11 cellular contexts compared by ENCODE assay signal in genomic region chr6:37503486-37503980, GRCh38. TPM values are rescaled to one million over a fixed set of nuclear protein-coding genes. Genes with fewer than 3 reads are reported as not detected.
DNase-seq lines count a peak whose midpoint lies in the region; ATAC-seq and TF ChIP-seq lines count a peak whose summit lies in the region.
"Had no signal": no experiment of that assay in that cellular context is flagged by ENCODE, and none has a peak within 500 bp of the region (broad histone marks: within the 10 kb centered on the region; RNA-seq: fewer than 3 reads in every experiment).

No MANE protein-coding gene starts in this region.

- no peak overlapping the region for H3K4me2 ChIP-seq in osteoblast (ENCODE audit: insufficient read depth, low read length)
- H3K4me2 ChIP-seq: hepatocyte, smooth muscle cell had no signal

- no peak overlapping the region for H2AFZ ChIP-seq in osteoblast (ENCODE audit: low read length)
- H2AFZ ChIP-seq: hepatocyte had no signal

- H3K27me3 ChIP-seq in osteoblast (ENCODE audit: insufficient read depth, low read length) (peaks cover 22% of the 10 kb centered on the region), left ventricle myocardium inferior (ENCODE audit: low read depth) (no peaks in the 10 kb centered on the region)
- H3K27me3 ChIP-seq: hepatocyte had no signal

- H3K4me1 Mint-ChIP-seq in T-helper 1 cell treated with Interleukin-12 subunit alpha and Interleukin-12 subunit beta and Interleukin-4 antibody, amounts not matched to agents 30 μg/mL and 1 μg/mL, for 36 hours (ENCODE audit: low read depth), result peaks cover 46% of the 10 kb centered on the region
- peaks cover 86% of the 10 kb centered on the region for H3K4me1 Mint-ChIP-seq in activated T-cell treated with anti-CD3 and anti-CD28 coated beads, Interleukin-2, amount 50 U/mL, for 4 hours (ENCODE audit: low read depth)

- no peak for ATAC-seq in activated T-cell treated with anti-CD3 and anti-CD28 coated beads, Interleukin-2, amount 50 U/mL, for 4 hours

- H3K27me3 Mint-ChIP-seq in T-helper 1 cell treated with Interleukin-12 subunit alpha and Interleukin-12 subunit beta and Interleukin-4 antibody, amounts not matched to agents 30 μg/mL and 1 μg/mL, for 36 hours (ENCODE audit: low read depth), result no peaks in the 10 kb centered on the region
- H3K27me3 Mint-ChIP-seq in activated T-cell treated with anti-CD3 and anti-CD28 coated beads, Interleukin-2, amount 50 U/mL, for 4 hours (ENCODE audit: low read depth), result no peaks in the 10 kb centered on the region

- peaks cover 3% of the 10 kb centered on the region for H3K4me1 ChIP-seq in osteoblast (ENCODE audit: insufficient read depth, low read length)
- peaks cover 12% of the 10 kb centered on the region for H3K4me1 ChIP-seq in left ventricle myocardium inferior

- no peak overlapping the region for H3K4me3 Mint-ChIP-seq in T-helper 1 cell treated with Interleukin-12 subunit alpha and Interleukin-12 subunit beta and Interleukin-4 antibody, amounts not matched to agents 30 μg/mL and 1 μg/mL, for 36 hours
- peak overlapping the region; percentile 2 for H3K4me3 Mint-ChIP-seq in activated T-cell treated with anti-CD3 and anti-CD28 coated beads, Interleukin-2, amount 50 U/mL, for 4 hours

- TF ChIP-seq CTCF in osteoblast (IDR thresholded peaks at IDR 0.05; ENCODE audit: extremely low read depth, low read depth, low read length), result no peak
- no peak for TF ChIP-seq CTCF in left ventricle myocardium inferior (IDR thresholded peaks at IDR 0.05; ENCODE audit: borderline replicate concordance)

- H3K4me3 ChIP-seq in osteoblast (ENCODE audit: insufficient read depth, low read length), result no peak overlapping the region
- H3K4me3 ChIP-seq in left ventricle myocardium inferior, result no peak overlapping the region
- H3K4me3 ChIP-seq: hepatocyte, smooth muscle cell had no signal

- intact Hi-C loops in left ventricle myocardium inferior (cut with micrococcal nuclease), result no loop called here

- peaks cover 4% of the 10 kb centered on the region for H3K79me2 ChIP-seq in osteoblast (ENCODE audit: insufficient read depth, low read length)

- no peaks in the 10 kb centered on the region for H3K36me3 ChIP-seq in osteoblast (ENCODE audit: insufficient read depth, low read length)
- H3K36me3 ChIP-seq in left ventricle myocardium inferior, result no peaks in the 10 kb centered on the region

- H3K27ac ChIP-seq in osteoblast (ENCODE audit: low read depth, low read length) (no peak overlapping the region), left ventricle myocardium inferior (replicated peaks) (no peak overlapping the region)
- H3K27ac ChIP-seq: hepatocyte had no signal

- no peaks in the 10 kb centered on the region for H4K20me1 ChIP-seq in osteoblast (ENCODE audit: insufficient read depth, low read length)

- DNase-seq in T-helper 1 cell (no peak), NCI-H1417 (lab: John Stamatoyannopoulos, UW) (peak in 2 of 3 experiments; percentile 68 to 84), osteoblast (ENCODE audit: insufficient read length, low spot score, missing footprints) (peak; percentile 73), left ventricle myocardium inferior (no peak), NCI-H2107 treated with DMSO at 0.1 percent for 48 hours (lab: John Stamatoyannopoulos, UW; ENCODE audit: unreplicated experiment) (no peak), dermis blood vessel endothelial cell (no peak)
- DNase-seq in activated T-cell treated with anti-CD3 and anti-CD28 coated beads, Interleukin-2, amount 50 U/mL, for 4 hours, result no peak
- DNase-seq: activated CD8-positive, alpha-beta memory T cell treated with anti-CD3 and anti-CD28 coated beads, Interleukin-2, amount 50 U/mL, for 4 hours had no signal

- peak overlapping the region; percentile 49 for H3K27ac Mint-ChIP-seq in T-helper 1 cell treated with Interleukin-12 subunit alpha and Interleukin-12 subunit beta and Interleukin-4 antibody, amounts not matched to agents 30 μg/mL and 1 μg/mL, for 36 hours

- H3K9me3 Mint-ChIP-seq in T-helper 1 cell treated with Interleukin-12 subunit alpha and Interleukin-12 subunit beta and Interleukin-4 antibody, amounts not matched to agents 30 μg/mL and 1 μg/mL, for 36 hours, result no peaks in the 10 kb centered on the region
- H3K9me3 Mint-ChIP-seq in activated T-cell treated with anti-CD3 and anti-CD28 coated beads, Interleukin-2, amount 50 U/mL, for 4 hours, result no peaks in the 10 kb centered on the region

- peaks cover 3% of the 10 kb centered on the region for H3K36me3 Mint-ChIP-seq in T-helper 1 cell treated with Interleukin-12 subunit alpha and Interleukin-12 subunit beta and Interleukin-4 antibody, amounts not matched to agents 30 μg/mL and 1 μg/mL, for 36 hours (ENCODE audit: low read depth)
- H3K36me3 Mint-ChIP-seq in activated T-cell treated with anti-CD3 and anti-CD28 coated beads, Interleukin-2, amount 50 U/mL, for 4 hours (ENCODE audit: insufficient read depth), result no peaks in the 10 kb centered on the region

- H3K9me3 ChIP-seq in osteoblast (ENCODE audit: low read depth, low read length) (no peaks in the 10 kb centered on the region), left ventricle myocardium inferior (replicated peaks) (no peaks in the 10 kb centered on the region)

RNA-seq across cellular contexts. Expression of gene CCDC167, which starts 3.8 kb away (rescaled TPM):
- total RNA-seq in activated T-cell treated with anti-CD3 and anti-CD28 coated beads, Interleukin-2, amount 50 U/mL, for 4 hours, result 10 to 100 TPM; 49.3 to 52.2 (median 52.2) TPM
- 8.8 and 14.8 TPM in 2 replicates for total RNA-seq in osteoblast
- total RNA-seq in left ventricle myocardium inferior, result 28.1 TPM
- total RNA-seq in dermis blood vessel endothelial cell, result 24.5 and 35.7 TPM in 2 replicates

Comparison
In these comparisons a context has a peak if more than half of its experiments do, and no peak if none do; other contexts are left out.
1. DNase-seq: peak in NCI-H1417 (2 of 3) and osteoblast (single experiment); none in T-helper 1 cell (0 of 5), activated T-cell treated with anti-CD3 and anti-CD28 coated beads, Interleukin-2, amount 50 U/mL, for 4 hours (single experiment), left ventricle myocardium inferior (single experiment), NCI-H2107 treated with DMSO at 0.1 percent for 48 hours (single experiment) and dermis blood vessel endothelial cell (single experiment).